9 cellular contexts compared by ENCODE assay signal in genomic region chr11:76382209-76382608, GRCh38. TPM values are rescaled to one million over a fixed set of nuclear protein-coding genes. Genes with fewer than 3 reads are reported as not detected.
DNase-seq lines count a peak whose midpoint lies in the region; ATAC-seq and TF ChIP-seq lines count a peak whose summit lies in the region.
"Had no signal": no experiment of that assay in that cellular context is flagged by ENCODE, and none has a peak within 500 bp of the region (broad histone marks: within the 10 kb centered on the region; RNA-seq: fewer than 3 reads in every experiment).

No MANE protein-coding gene starts in this region.

- ATAC-seq in HG02678 (IDR thresholded peaks at IDR 0.05; ENCODE audit: unreplicated experiment): no peak

- H3K4me3 Mint-ChIP-seq in progenitor cell of endocrine pancreas (ENCODE audit: low read depth): peak overlapping the region; percentile 92

- H3K27ac ChIP-seq in OCI-LY7 (ENCODE audit: low read depth, low read length, poor library complexity, severe bottlenecking): peak overlapping the region; percentile 40
- H3K27ac ChIP-seq in caudate nucleus (ENCODE audit: low read depth, low read length): no peak overlapping the region

- TF ChIP-seq CTCF in OCI-LY7 (conservative IDR thresholded peaks at IDR 0.05; ENCODE audit: low read length): no peak
- TF ChIP-seq CTCF in progenitor cell of endocrine pancreas (IDR thresholded peaks at IDR 0.05; ENCODE audit: unreplicated experiment): no peak

- BruUV-seq in OCI-LY7 (replicated peaks; lab: Mats Ljungman, UMichigan): no TSS peak

- peaks cover 43% of the 10 kb centered on the region for H3K4me1 ChIP-seq in OCI-LY7 (ENCODE audit: insufficient read depth, low read length, poor library complexity, severe bottlenecking)
- peaks cover 7% of the 10 kb centered on the region for H3K4me1 ChIP-seq in endocrine pancreas (ENCODE audit: control insufficient read depth, insufficient read depth, low read length)

- peak overlapping the region; percentile 94 for H3K4me3 ChIP-seq in OCI-LY7 (ENCODE audit: low read depth, low read length, poor library complexity, severe bottlenecking)
- peak overlapping the region; percentile 73 for H3K4me3 ChIP-seq in endocrine pancreas (ENCODE audit: control insufficient read depth, insufficient read depth, low read length)

- POLR2A ChIA-PET in OCI-LY7 (lab: Charles Lee): interaction anchor here (0.5 to 1.5 kb wide), 11 partner anchors 8 to 291 kb away, joined by 3 to 12 read pairs (median 4); no protein-coding TSS in a partner anchor

- peak overlapping the region; percentile 91 for H3K4me2 ChIP-seq in OCI-LY7 (ENCODE audit: low read length)

- H3K9me2 ChIP-seq in OCI-LY7 (ENCODE audit: insufficient read depth, low read length): no peaks in the 10 kb centered on the region; the same call in 1 of the 2 replicates

- H3K27me3 Mint-ChIP-seq in progenitor cell of endocrine pancreas: no peaks in the 10 kb centered on the region

- no peaks in the 10 kb centered on the region for H3K27me3 ChIP-seq in endocrine pancreas (ENCODE audit: control insufficient read depth, insufficient read depth, low read length)

- DNase-seq in SIG-M5 treated with dmso at 0.1 percent for 504 hours (lab: John Stamatoyannopoulos, UW; ENCODE audit: unreplicated experiment) (peak; percentile 20), SIG-M5 (lab: John Stamatoyannopoulos, UW) (no peak), OCI-LY7 (ENCODE audit: low spot score) (peak; percentile 70), progenitor cell of endocrine pancreas (ENCODE audit: low spot score, unreplicated experiment) (no peak), LoVo (ENCODE audit: low spot score) (no peak), caudate nucleus (lab: John Stamatoyannopoulos, UW) (no peak)
- DNase-seq: NCI-H226 had no signal

- no peaks in the 10 kb centered on the region for H3K9me3 Mint-ChIP-seq in progenitor cell of endocrine pancreas (ENCODE audit: low read depth)

- H3K36me3 ChIP-seq in OCI-LY7 (ENCODE audit: insufficient read depth, low read length): peaks cover 3% of the 10 kb centered on the region; the same call in 1 of the 2 replicates
- H3K36me3 ChIP-seq in endocrine pancreas (ENCODE audit: control insufficient read depth, insufficient read depth, low read length): no peaks in the 10 kb centered on the region

- CTCF ChIA-PET in OCI-LY7 (lab: Charles Lee; ENCODE audit: unreplicated experiment): no interaction called here

- intact Hi-C loops in OCI-LY7 (cut with micrococcal nuclease; ENCODE audit: unreplicated experiment): no loop called here

- H3K4me1 Mint-ChIP-seq in progenitor cell of endocrine pancreas (ENCODE audit: low read depth): peaks cover 40% of the 10 kb centered on the region

- peak overlapping the region; percentile 49; the same call in 1 of the 2 replicates for H2AFZ ChIP-seq in OCI-LY7 (ENCODE audit: low read length)

- peaks cover 18% of the 10 kb centered on the region for H4K20me1 ChIP-seq in OCI-LY7 (ENCODE audit: insufficient read depth, low read length)

- H3K9ac ChIP-seq in endocrine pancreas (ENCODE audit: control insufficient read depth, insufficient read depth, low read length): no peak overlapping the region

- peaks cover 51% of the 10 kb centered on the region for H3K79me2 ChIP-seq in OCI-LY7 (ENCODE audit: insufficient read depth, low read depth, low read length)

- no peaks in the 10 kb centered on the region for H3K9me3 ChIP-seq in OCI-LY7 (ENCODE audit: low read length)
- no peaks in the 10 kb centered on the region for H3K9me3 ChIP-seq in endocrine pancreas (ENCODE audit: control insufficient read depth, low read length)

- peaks cover 4% of the 10 kb centered on the region for H3K36me3 Mint-ChIP-seq in progenitor cell of endocrine pancreas (ENCODE audit: insufficient read depth)

- peak overlapping the region; percentile 72 for H3K27ac Mint-ChIP-seq in progenitor cell of endocrine pancreas

RNA-seq across cellular contexts. Expression of gene GVQW3, which starts 1.1 kb away (rescaled TPM):
- 14.4 and 15.4 TPM in 2 replicates for total RNA-seq in OCI-LY7 (2014; rRNA removed; shearing (Covaris generic))
- 16.5 and 18.4 TPM in 2 replicates for total RNA-seq in OCI-LY7 (2022)
- total RNA-seq in progenitor cell of endocrine pancreas: 16.6 and 17.5 TPM in 2 replicates

RNA-seq across cellular contexts. Expression of gene THAP12, which starts 1.3 kb away (rescaled TPM):
- total RNA-seq in OCI-LY7 (2014; rRNA removed; shearing (Covaris generic)): 52.5 and 55.7 TPM in 2 replicates
- total RNA-seq in OCI-LY7 (2022): 65.9 and 74.7 TPM in 2 replicates
- total RNA-seq in progenitor cell of endocrine pancreas: 51.1 and 52.4 TPM in 2 replicates

Comparison
In these comparisons a context has a peak if more than half of its experiments do, and no peak if none do; other contexts are left out.
1. DNase-seq: peak in SIG-M5 treated with dmso at 0.1 percent for 504 hours (single experiment) and OCI-LY7 (single experiment); none in SIG-M5 (single experiment), progenitor cell of endocrine pancreas (single experiment), LoVo (single experiment) and caudate nucleus (0 of 61).